Comparison of ENCODE assay signal across 8 cellular contexts in genomic region chr21:45154511-45155508, GRCh38.
DNase-seq lines count a peak whose midpoint lies in the region; ATAC-seq and TF ChIP-seq lines count a peak whose summit lies in the region.

No MANE protein-coding gene starts in this region.

- WGBS in testis, 2 donors = 76 to 77% methylated on average over 9 of the region's 9 CpGs

- no peak overlapping the region for H3K4me3 ChIP-seq in fibroblast of mammary gland (ENCODE audit: control insufficient read depth, low read depth, low read length)
- H3K4me3 ChIP-seq in testis = no peak overlapping the region

- peak; percentile 63 for DNase-seq in cardiac septum (ENCODE audit: low spot score)
- DNase-seq in Right ventricle myocardium inferior (ENCODE audit: missing footprints) = no peak
- DNase-seq in T-helper 22 cell (ENCODE audit: low read depth) = peak; percentile 15
- peak; percentile 46 for DNase-seq in fibroblast of mammary gland (ENCODE audit: low read depth)
- peak; percentile 27 for DNase-seq in testis
- DNase-seq in activated gamma-delta T cell (lab: John Stamatoyannopoulos, UW) = no peak

- H3K9me3 ChIP-seq in testis = no peaks in the 10 kb centered on the region

- intact Hi-C loops in cardiac septum (cut with DNase I) = no loop called here
- intact Hi-C loops in Right ventricle myocardium inferior (cut with DNase I) = no loop called here
- intact Hi-C loops in testis (cut with DNase I; ENCODE audit: low total_unique reads) = no loop called here

- H3K27ac ChIP-seq in testis = no peak overlapping the region

- no peaks in the 10 kb centered on the region for H3K4me1 ChIP-seq in testis

- TF ChIP-seq CTCF in fibroblast of mammary gland (conservative IDR thresholded peaks at IDR 0.05; ENCODE audit: control insufficient read depth, insufficient read depth, low read depth, low read length) (no peak), testis (IDR thresholded peaks at IDR 0.05) (no peak)

- H3K36me3 ChIP-seq in testis (ENCODE audit: low read depth, missing control alignments) = no peaks in the 10 kb centered on the region

- H3K27me3 ChIP-seq in testis = no peaks in the 10 kb centered on the region

- no peak for TF ChIP-seq POLR2A in testis (IDR thresholded peaks at IDR 0.05)

- no peak for ATAC-seq in Right ventricle myocardium inferior
- ATAC-seq in HG03025 (IDR thresholded peaks at IDR 0.05; ENCODE audit: low FRiP score, unreplicated experiment) = no peak
- no peak for ATAC-seq in GM21526 (IDR thresholded peaks at IDR 0.05; ENCODE audit: low FRiP score, unreplicated experiment)

Comparison
In these comparisons a context has a peak if more than half of its experiments do, and no peak if none do; other contexts are left out.
1. DNase-seq: peak in cardiac septum (single experiment), T-helper 22 cell (single experiment), fibroblast of mammary gland (single experiment) and testis (single experiment); none in Right ventricle myocardium inferior (single experiment) and activated gamma-delta T cell (single experiment).